12 cellular contexts compared by ENCODE assay signal in genomic region chr2:121505005-121505404, GRCh38. TPM values are rescaled to one million over a fixed set of nuclear protein-coding genes. Genes with fewer than 3 reads are reported as not detected.
A peak's percentile ranks its signal among the peaks of the same experiment; 100 is the strongest.
DNase-seq lines count a peak whose midpoint lies in the region; ATAC-seq and TF ChIP-seq lines count a peak whose summit lies in the region.
"Had no signal": no experiment of that assay in that cellular context is flagged by ENCODE, and none has a peak within 500 bp of the region (broad histone marks: within the 10 kb centered on the region; RNA-seq: fewer than 3 reads in every experiment).

No MANE protein-coding gene starts in this region.

- peak overlapping the region; percentile 61 for H3K27ac Mint-ChIP-seq in activated T-cell treated with anti-CD3 and anti-CD28 coated beads, Interleukin-2, amount 50 U/mL, for 72 hours
- H3K27ac Mint-ChIP-seq in type B pancreatic cell: peak overlapping the region; percentile 61

- peaks cover 0 to 3% of the 10 kb centered on the region in 2 donors for H3K9me3 Mint-ChIP-seq in activated T-cell treated with anti-CD3 and anti-CD28 coated beads, Interleukin-2, amount 50 U/mL, for 72 hours
- peaks cover 1% of the 10 kb centered on the region for H3K9me3 Mint-ChIP-seq in type B pancreatic cell

- H3K4me1 Mint-ChIP-seq in activated T-cell treated with anti-CD3 and anti-CD28 coated beads, Interleukin-2, amount 50 U/mL, for 72 hours (ENCODE audit: low read depth): peaks cover 40% of the 10 kb centered on the region
- peaks cover 8% of the 10 kb centered on the region for H3K4me1 Mint-ChIP-seq in type B pancreatic cell (ENCODE audit: unreplicated experiment)

- no peak for DNase-seq in activated T-cell treated with anti-CD3 and anti-CD28 coated beads, Interleukin-2, amount 50 U/mL, for 72 hours
- DNase-seq in activated T-cell treated with anti-CD3 and anti-CD28 coated beads, Interleukin-2, amount 50 U/mL, for 1 hour: no peak
- DNase-seq in T1000 (lab: John Stamatoyannopoulos, UW) (peak; percentile 13), left ventricle myocardium superior (no peak), type B pancreatic cell (ENCODE audit: extremely low spot score, unreplicated experiment) (no peak), NCI-H2227 treated with DMSO at 0.1 percent for 48 hours (lab: John Stamatoyannopoulos, UW) (no peak)
- DNase-seq: cortex of kidney, NCI-H526 had no signal

- intact Hi-C loops in left ventricle myocardium superior (cut with micrococcal nuclease): no loop called here

- no peak for TF ChIP-seq CTCF in type B pancreatic cell (conservative IDR thresholded peaks at IDR 0.05)

- no peak for ATAC-seq in activated T-cell treated with anti-CD3 and anti-CD28 coated beads, Interleukin-2, amount 50 U/mL, for 72 hours (replicated peaks in 1 of 2)
- ATAC-seq in left ventricle myocardium superior: peak; percentile 28
- ATAC-seq in GM18870 (IDR thresholded peaks at IDR 0.05; ENCODE audit: unreplicated experiment): no peak
- ATAC-seq in GM21619 (IDR thresholded peaks at IDR 0.05; ENCODE audit: unreplicated experiment): no peak

- no peaks in the 10 kb centered on the region for H3K27me3 Mint-ChIP-seq in activated T-cell treated with anti-CD3 and anti-CD28 coated beads, Interleukin-2, amount 50 U/mL, for 72 hours (ENCODE audit: low read depth)
- no peaks in the 10 kb centered on the region for H3K27me3 Mint-ChIP-seq in type B pancreatic cell

- no peak overlapping the region for H3K4me3 Mint-ChIP-seq in activated T-cell treated with anti-CD3 and anti-CD28 coated beads, Interleukin-2, amount 50 U/mL, for 72 hours
- H3K4me3 Mint-ChIP-seq in type B pancreatic cell: no peak overlapping the region

- peaks cover 15 to 61% of the 10 kb centered on the region in 2 donors for H3K36me3 Mint-ChIP-seq in activated T-cell treated with anti-CD3 and anti-CD28 coated beads, Interleukin-2, amount 50 U/mL, for 72 hours (ENCODE audit: insufficient read depth in 2 of 2)
- H3K36me3 Mint-ChIP-seq in type B pancreatic cell: peaks cover 55% of the 10 kb centered on the region

RNA-seq across cellular contexts. Expression of gene RNU4ATAC, which starts 25.7 kb away (rescaled TPM):
- total RNA-seq in activated T-cell treated with anti-CD3 and anti-CD28 coated beads, Interleukin-2, amount 50 U/mL, for 72 hours: not detected
- not detected for total RNA-seq in left ventricle myocardium superior
- total RNA-seq in type B pancreatic cell (ENCODE audit: low replicate concordance): not detected in 2 replicates
- total RNA-seq: A673; T-helper 2 cell treated with Interferon-gamma antibody and Interleukin-4, amounts not matched to agents 100 ng/mL and 5 ng/mL, for 36 hours had no signal
